ENCODE assay signal across 1 cellular context in the genomic region with DNA sequence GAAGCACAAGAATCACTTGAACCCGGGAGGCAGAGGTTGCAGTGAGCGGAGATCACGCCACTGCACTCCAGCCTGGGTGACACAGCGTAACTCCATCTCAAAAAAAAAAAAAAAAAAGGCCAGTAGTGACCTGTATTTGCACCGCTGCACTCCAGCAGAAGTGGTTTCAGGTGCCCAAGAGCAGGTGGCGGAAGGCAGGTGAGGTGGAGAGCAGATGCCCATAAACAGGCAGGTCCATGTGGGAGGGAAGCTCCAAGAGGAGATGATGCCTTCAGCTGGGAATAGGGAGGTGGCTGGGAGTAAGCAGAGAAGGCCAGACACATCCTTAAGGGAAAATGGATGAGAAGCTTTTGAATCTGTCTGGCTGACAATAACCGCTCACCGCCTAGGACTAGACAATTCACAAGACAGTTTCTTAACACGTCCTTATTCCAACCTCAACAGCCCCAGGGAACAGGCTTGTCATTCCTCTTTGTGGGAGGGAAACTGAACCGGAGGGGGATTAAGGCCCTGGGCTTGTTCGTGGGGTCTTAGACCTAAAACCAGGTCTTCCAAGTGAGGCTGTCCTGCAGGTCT.
TF ChIP-seq lines count a peak whose summit lies in the region.

No MANE protein-coding gene starts in this region.

TF ChIP-seq in GM12878, 131 proteins besides CTCF, POLR2A, EP300 and RAD21 (continued from another document):
- TF ChIP-seq, protein P1, sequence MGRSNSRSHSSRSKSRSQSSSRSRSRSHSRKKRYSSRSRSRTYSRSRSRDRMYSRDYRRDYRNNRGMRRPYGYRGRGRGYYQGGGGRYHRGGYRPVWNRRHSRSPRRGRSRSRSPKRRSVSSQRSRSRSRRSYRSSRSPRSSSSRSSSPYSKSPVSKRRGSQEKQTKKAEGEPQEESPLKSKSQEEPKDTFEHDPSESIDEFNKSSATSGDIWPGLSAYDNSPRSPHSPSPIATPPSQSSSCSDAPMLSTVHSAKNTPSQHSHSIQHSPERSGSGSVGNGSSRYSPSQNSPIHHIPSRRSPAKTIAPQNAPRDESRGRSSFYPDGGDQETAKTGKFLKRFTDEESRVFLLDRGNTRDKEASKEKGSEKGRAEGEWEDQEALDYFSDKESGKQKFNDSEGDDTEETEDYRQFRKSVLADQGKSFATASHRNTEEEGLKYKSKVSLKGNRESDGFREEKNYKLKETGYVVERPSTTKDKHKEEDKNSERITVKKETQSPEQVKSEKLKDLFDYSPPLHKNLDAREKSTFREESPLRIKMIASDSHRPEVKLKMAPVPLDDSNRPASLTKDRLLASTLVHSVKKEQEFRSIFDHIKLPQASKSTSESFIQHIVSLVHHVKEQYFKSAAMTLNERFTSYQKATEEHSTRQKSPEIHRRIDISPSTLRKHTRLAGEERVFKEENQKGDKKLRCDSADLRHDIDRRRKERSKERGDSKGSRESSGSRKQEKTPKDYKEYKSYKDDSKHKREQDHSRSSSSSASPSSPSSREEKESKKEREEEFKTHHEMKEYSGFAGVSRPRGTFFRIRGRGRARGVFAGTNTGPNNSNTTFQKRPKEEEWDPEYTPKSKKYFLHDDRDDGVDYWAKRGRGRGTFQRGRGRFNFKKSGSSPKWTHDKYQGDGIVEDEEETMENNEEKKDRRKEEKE (IDR thresholded peaks at IDR 0.05) = no peak
